10 cellular contexts compared by ENCODE assay signal in genomic region chr3:11640009-11640673, GRCh38. TPM values are rescaled to one million over a fixed set of nuclear protein-coding genes. Genes with fewer than 3 reads are reported as not detected.
A peak's percentile ranks its signal among the peaks of the same experiment; 100 is the strongest.
DNase-seq lines count a peak whose midpoint lies in the region; ATAC-seq and TF ChIP-seq lines count a peak whose summit lies in the region.
"Had no signal": no experiment of that assay in that cellular context is flagged by ENCODE, and none has a peak within 500 bp of the region (broad histone marks: within the 10 kb centered on the region; RNA-seq: fewer than 3 reads in every experiment).

No MANE protein-coding gene starts in this region.

- ATAC-seq in left cardiac atrium (no peak), HG03469 (IDR thresholded peaks at IDR 0.05; ENCODE audit: unreplicated experiment) (no peak), HG03378 (IDR thresholded peaks at IDR 0.05; ENCODE audit: unreplicated experiment) (no peak)

- H3K27me3 ChIP-seq in right atrium auricular region (no peaks in the 10 kb centered on the region), muscle layer of duodenum (ENCODE audit: low read depth, low read length) (no peaks in the 10 kb centered on the region)

- peak overlapping the region; percentile 91 to 95 for H3K27ac ChIP-seq in right atrium auricular region
- H3K27ac ChIP-seq in angular gyrus (ENCODE audit: low read depth, low read length): peak overlapping the region; percentile 59
- H3K27ac ChIP-seq in muscle layer of duodenum (ENCODE audit: low read length): peak overlapping the region; percentile 12
- H3K27ac ChIP-seq in urinary bladder (ENCODE audit: low read depth): peak overlapping the region; percentile 15

- H3K4me1 ChIP-seq in right atrium auricular region: peaks cover 0 to 68% of the 10 kb centered on the region in 2 donors
- H3K4me1 ChIP-seq in muscle layer of duodenum (ENCODE audit: control insufficient read depth in 1 of 2, insufficient read depth in 2 of 2, low read length in 2 of 2): peaks cover 35 to 52% of the 10 kb centered on the region in 2 donors
- peaks cover 3% of the 10 kb centered on the region for H3K4me1 ChIP-seq in urinary bladder (ENCODE audit: insufficient read depth)

- H3K4me3 ChIP-seq in right atrium auricular region (peak overlapping the region in 1 of 2 donors; percentile 2), muscle layer of duodenum (ENCODE audit: low read depth in 1 of 2, low read length in 2 of 2) (peak overlapping the region; percentile 8 to 80), urinary bladder (ENCODE audit: low read depth, low read length) (no peak overlapping the region)

- DNase-seq in right atrium auricular region (ENCODE audit: low spot score) (no peak), left cardiac atrium (no peak), glomerular visceral epithelial cell (ENCODE audit: extremely low spot score) (no peak)
- DNase-seq: GDM1, NCI-H2081 had no signal

- H3K36me3 ChIP-seq in right atrium auricular region: no peaks in the 10 kb centered on the region
- H3K36me3 ChIP-seq in muscle layer of duodenum (ENCODE audit: control insufficient read depth in 1 of 2, insufficient read depth in 2 of 2, low read length in 2 of 2): peaks cover 0 to 28% of the 10 kb centered on the region in 2 donors
- no peaks in the 10 kb centered on the region for H3K36me3 ChIP-seq in urinary bladder (ENCODE audit: insufficient read depth)

- intact Hi-C loops in left cardiac atrium (cut with DNase I): loop anchor here in 1 of 2 donors (5.0 to 10.0 kb wide), 4 partner anchors 38 to 175 kb away; no protein-coding TSS in a partner anchor

- 81% methylated on average over 9 of the region's 9 CpGs for WGBS in urinary bladder

- TF ChIP-seq CTCF in right atrium auricular region (IDR thresholded peaks at IDR 0.05): no peak

- H3K9me3 ChIP-seq in right atrium auricular region (no peaks in the 10 kb centered on the region), muscle layer of duodenum (ENCODE audit: control insufficient read depth in 1 of 2, low read length in 2 of 2) (no peaks in the 10 kb centered on the region)

RNA-seq across cellular contexts. Expression of gene VGLL4, which starts 3.6 kb away (rescaled TPM):
- total RNA-seq in right atrium auricular region (10 to 100 TPM; 30.2 to 64.6 TPM), left cardiac atrium (10 to 100 TPM; 28.6 to 36.1 TPM), urinary bladder (77.1 TPM)
- 42.3 TPM for polyA plus RNA-seq in urinary bladder

Comparison
In these comparisons a context has a peak if more than half of its experiments do, and no peak if none do; other contexts are left out.
1. H3K27ac ChIP-seq: peak in every context shown above with its lines; median percentile 93 in right atrium auricular region; 59 in angular gyrus; 15 in urinary bladder; 12 in muscle layer of duodenum.